ENCODE assay signal across 28 cellular contexts in the genomic region with DNA sequence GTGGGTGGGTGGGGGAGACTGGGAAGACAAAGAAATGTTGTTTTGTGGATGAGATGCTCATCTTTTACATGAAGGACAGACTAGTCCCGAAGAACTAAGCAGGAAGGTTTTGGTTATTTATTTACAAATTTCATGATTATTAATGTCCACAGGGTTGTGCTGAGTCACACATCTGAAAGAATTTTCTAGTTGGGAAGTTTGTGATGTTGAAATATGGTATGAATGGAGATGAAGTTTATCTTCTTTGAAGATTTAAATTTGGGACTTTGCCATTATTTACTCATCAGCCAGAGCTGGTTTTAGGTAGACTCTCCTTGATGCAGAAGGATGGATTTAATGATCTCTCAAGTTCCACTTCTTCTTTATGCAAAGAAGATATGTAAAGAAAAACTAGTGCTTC.
"Had no signal": no experiment of that assay in that cellular context is flagged by ENCODE, and none has a peak within 500 bp of the region (broad histone marks: within the 10 kb centered on the region; RNA-seq: fewer than 3 reads in every experiment).

No MANE protein-coding gene starts in this region.

- H3K27ac ChIP-seq: pancreas, prostate gland, right atrium auricular region, suprapubic skin, tibial artery, upper lobe of right lung had no signal

- H3K4me1 ChIP-seq: pancreas, prostate gland, right atrium auricular region, suprapubic skin, tibial artery, upper lobe of right lung had no signal

- H3K9me3 ChIP-seq: pancreas, prostate gland, right atrium auricular region, suprapubic skin, tibial artery, upper lobe of right lung had no signal

- H3K9me3 Mint-ChIP-seq: activated CD8-positive, alpha-beta T cell treated with anti-CD3 and anti-CD28 coated beads for 36 hours; activated naive CD4-positive, alpha-beta T cell treated with anti-CD3 and anti-CD28 coated beads, Interleukin-2, amount 50 U/mL, for 72 hours; activated T-cell treated with anti-CD3 and anti-CD28 coated beads, Interleukin-2, amount 50 U/mL, for 4 hours; activated T-helper 17 cell treated with anti-CD3 and anti-CD28 coated beads, Interleukin-2, amount 50 U/mL, for 72 hours; brain; effector memory CD8-positive, alpha-beta T cell; memory B cell; naive thymus-derived CD8-positive, alpha-beta T cell; stimulated activated naive B cell treated with anti-CD40 and anti-IgM and Interleukin-4, amounts not matched to agents 10 μg/mL and 1 μg/mL and 100 μg/mL, for 72 hours had no signal

- H3K4me3 ChIP-seq: pancreas, prostate gland, right atrium auricular region, suprapubic skin, tibial artery, upper lobe of right lung had no signal

- DNase-seq: activated CD4-positive, alpha-beta T cell treated with anti-CD3 and anti-CD28 coated beads, Interleukin-2, amount 50 U/mL, for 1 hour; activated CD8-positive, alpha-beta T cell treated with anti-CD3 and anti-CD28 coated beads for 36 hours; activated T-cell treated with anti-CD3 and anti-CD28 coated beads, Interleukin-2, amount 50 U/mL, for 4 hours; aorta; cortex of kidney; effector memory CD8-positive, alpha-beta T cell; foreskin fibroblast; head of caudate nucleus; hippocampal formation; kidney; naive thymus-derived CD8-positive, alpha-beta T cell; nucleus accumbens; pancreas; stimulated activated CD4-positive, alpha-beta T cell treated with anti-CD3 and anti-CD28 coated beads, Interleukin-15, amount 100 ng/mL, for 24 hours; stimulated activated CD4-positive, alpha-beta T cell treated with anti-CD3 and anti-CD28 coated beads, Interleukin-2, amount 100 ng/mL, for 24 hours; stimulated activated naive B cell treated with anti-CD40 and anti-IgM and Interleukin-4, amounts not matched to agents 10 μg/mL and 1 μg/mL and 100 μg/mL, for 72 hours; T-helper 2 cell; tibial artery; upper lobe of right lung had no signal

- H3K4me1 Mint-ChIP-seq: activated T-helper 17 cell treated with anti-CD3 and anti-CD28 coated beads, Interleukin-2, amount 50 U/mL, for 72 hours; brain; naive thymus-derived CD8-positive, alpha-beta T cell; neural crest cell; stimulated activated naive B cell treated with anti-CD40 and anti-IgM and Interleukin-4, amounts not matched to agents 10 μg/mL and 1 μg/mL and 100 μg/mL, for 72 hours had no signal

- H3K36me3 Mint-ChIP-seq: activated naive CD4-positive, alpha-beta T cell treated with anti-CD3 and anti-CD28 coated beads, Interleukin-2, amount 50 U/mL, for 72 hours; brain; memory B cell; stimulated activated naive B cell treated with anti-CD40 and anti-IgM and Interleukin-4, amounts not matched to agents 10 μg/mL and 1 μg/mL and 100 μg/mL, for 72 hours; WTC11 had no signal

- H3K27ac Mint-ChIP-seq: activated CD8-positive, alpha-beta T cell treated with anti-CD3 and anti-CD28 coated beads for 36 hours; activated naive CD4-positive, alpha-beta T cell treated with anti-CD3 and anti-CD28 coated beads, Interleukin-2, amount 50 U/mL, for 72 hours; activated T-helper 17 cell treated with anti-CD3 and anti-CD28 coated beads, Interleukin-2, amount 50 U/mL, for 72 hours; brain; effector memory CD8-positive, alpha-beta T cell; memory B cell; naive thymus-derived CD8-positive, alpha-beta T cell; stimulated activated naive B cell treated with anti-CD40 and anti-IgM and Interleukin-4, amounts not matched to agents 10 μg/mL and 1 μg/mL and 100 μg/mL, for 72 hours; WTC11 had no signal

- ATAC-seq: activated CD8-positive, alpha-beta T cell treated with anti-CD3 and anti-CD28 coated beads for 36 hours; activated naive CD4-positive, alpha-beta T cell treated with anti-CD3 and anti-CD28 coated beads, Interleukin-2, amount 50 U/mL, for 72 hours; activated T-cell treated with anti-CD3 and anti-CD28 coated beads, Interleukin-2, amount 50 U/mL, for 4 hours; activated T-helper 17 cell treated with anti-CD3 and anti-CD28 coated beads, Interleukin-2, amount 50 U/mL, for 72 hours; effector memory CD8-positive, alpha-beta T cell; naive thymus-derived CD8-positive, alpha-beta T cell; pancreas; stimulated activated naive B cell treated with anti-CD40 and anti-IgM and Interleukin-4, amounts not matched to agents 10 μg/mL and 1 μg/mL and 100 μg/mL, for 72 hours; upper lobe of right lung; WTC11 had no signal

- H3K4me3 Mint-ChIP-seq: activated CD8-positive, alpha-beta T cell treated with anti-CD3 and anti-CD28 coated beads for 36 hours; activated T-cell treated with anti-CD3 and anti-CD28 coated beads, Interleukin-2, amount 50 U/mL, for 4 hours; activated T-helper 17 cell treated with anti-CD3 and anti-CD28 coated beads, Interleukin-2, amount 50 U/mL, for 72 hours; brain; effector memory CD8-positive, alpha-beta T cell; memory B cell; naive thymus-derived CD8-positive, alpha-beta T cell; neural crest cell; stimulated activated naive B cell treated with anti-CD40 and anti-IgM and Interleukin-4, amounts not matched to agents 10 μg/mL and 1 μg/mL and 100 μg/mL, for 72 hours; WTC11 had no signal

- H3K27me3 ChIP-seq: right atrium auricular region, suprapubic skin, tibial artery, upper lobe of right lung had no signal

- H3K36me3 ChIP-seq: pancreas, prostate gland, right atrium auricular region, suprapubic skin, tibial artery, upper lobe of right lung had no signal

- H3K27me3 Mint-ChIP-seq: activated T-helper 17 cell treated with anti-CD3 and anti-CD28 coated beads, Interleukin-2, amount 50 U/mL, for 72 hours; brain; memory B cell had no signal
